ENCODE assay signal across 8 cellular contexts in the genomic region with DNA sequence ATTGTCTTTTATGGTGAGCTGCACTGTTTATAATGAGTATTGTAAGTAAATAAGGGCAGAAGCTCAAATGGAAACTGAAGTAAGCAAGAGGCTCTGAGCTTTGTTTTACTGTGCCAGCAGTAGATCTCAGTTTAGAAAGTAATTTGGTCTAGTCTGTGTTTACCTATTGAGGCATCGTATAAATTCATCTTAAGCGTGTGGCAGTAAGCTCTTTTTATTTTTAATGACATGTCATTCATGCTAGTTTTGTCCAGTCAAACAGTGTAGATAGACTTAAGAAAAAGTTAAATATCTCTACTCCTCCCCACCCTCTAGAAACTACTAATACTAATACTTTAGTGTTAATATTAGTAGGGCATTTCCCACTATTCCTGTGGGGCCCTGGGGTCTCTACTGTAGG. TPM values are rescaled to one million over a fixed set of nuclear protein-coding genes. Genes with fewer than 3 reads are reported as not detected.
A peak's percentile ranks its signal among the peaks of the same experiment; 100 is the strongest.
DNase-seq lines count a peak whose midpoint lies in the region; ATAC-seq and TF ChIP-seq lines count a peak whose summit lies in the region.

No MANE protein-coding gene starts in this region.

- TF ChIP-seq POLR2A in breast epithelium (IDR thresholded peaks at IDR 0.05), result no peak

- H3K9me3 ChIP-seq in breast epithelium (no peaks in the 10 kb centered on the region), muscle layer of colon (ENCODE audit: low read length) (no peaks in the 10 kb centered on the region)

- H3K4me3 ChIP-seq in AG09309 (ENCODE audit: control insufficient read depth, low read depth, low read length) (peak overlapping the region; percentile 75), HFF-Myc (replicated peaks; ENCODE audit: low read depth, low read length) (peak overlapping the region; percentile 78), breast epithelium (peak overlapping the region; percentile 71 to 89 (median 80)), muscle layer of colon (ENCODE audit: low read depth in 1 of 2, low read length in 2 of 2) (peak overlapping the region in 1 of 2 donors; percentile 93), H7 (ENCODE audit: insufficient read depth, low read depth, low read length) (no peak overlapping the region)

- no peak for DNase-seq in AG09309 (ENCODE audit: low read depth)
- DNase-seq in HFF-Myc (ENCODE audit: extremely low read depth, low read depth), result no peak
- no peak for DNase-seq in breast epithelium (ENCODE audit: low spot score in 2 of 2)
- DNase-seq in NCI-H128 (lab: John Stamatoyannopoulos, UW; ENCODE audit: unreplicated experiment), result no peak
- no peak for DNase-seq in H7
- DNase-seq in NCI-H446 (lab: John Stamatoyannopoulos, UW), result no peak

- peak overlapping the region; percentile 67 for H3K9ac ChIP-seq in muscle layer of colon (ENCODE audit: low read length)

- H3K27ac ChIP-seq in breast epithelium (peak overlapping the region; percentile 91 to 95), muscle layer of colon (ENCODE audit: low read depth, low read length) (peak overlapping the region; percentile 95)

- H3K36me3 ChIP-seq in breast epithelium (no peaks in the 10 kb centered on the region), muscle layer of colon (ENCODE audit: insufficient read depth, low read length) (no peaks in the 10 kb centered on the region), H7 (replicated peaks; ENCODE audit: control insufficient read depth, insufficient read depth, low read length) (no peaks in the 10 kb centered on the region)

- H3K27me3 ChIP-seq in breast epithelium, result no peaks in the 10 kb centered on the region
- H3K27me3 ChIP-seq in muscle layer of colon (ENCODE audit: control insufficient read depth in 1 of 2, insufficient read depth in 2 of 2, low read length in 2 of 2), result no peaks in the 10 kb centered on the region
- H3K27me3 ChIP-seq in H7 (ENCODE audit: control insufficient read depth, insufficient read depth, low read length), result no peaks in the 10 kb centered on the region

- TF ChIP-seq CTCF in AG09309 (IDR thresholded peaks at IDR 0.05; ENCODE audit: control insufficient read depth, insufficient read depth, low read depth, low read length, missing control alignments), result no peak
- TF ChIP-seq CTCF in HFF-Myc (IDR thresholded peaks at IDR 0.05; ENCODE audit: low read depth, low read length, missing control alignments), result no peak
- no peak for TF ChIP-seq CTCF in breast epithelium (IDR thresholded peaks at IDR 0.05)

- intact Hi-C loops in breast epithelium (cut with DNase I; ENCODE audit: low total_unique reads), result no loop called here

- ATAC-seq in HG03175 (IDR thresholded peaks at IDR 0.05; ENCODE audit: unreplicated experiment), result no peak

- peaks cover 6 to 20% of the 10 kb centered on the region in 2 donors for H3K4me1 ChIP-seq in breast epithelium
- H3K4me1 ChIP-seq in muscle layer of colon (ENCODE audit: insufficient read depth, low read length), result peaks cover 37% of the 10 kb centered on the region

RNA-seq across cellular contexts. Expression of a gene that starts 2.0 kb away (rescaled TPM):
- total RNA-seq in breast epithelium, result 100 to 1,000 TPM in 1 of 3 donors, 10 to 100 TPM in 2; 71.8 to 141 (median 76.5) TPM
- 33.4 and 37.9 TPM in 2 replicates for total RNA-seq in H7 (2014; rRNA removed; shearing (Covaris generic))
